10 cellular contexts compared by ENCODE assay signal in the genomic region with DNA sequence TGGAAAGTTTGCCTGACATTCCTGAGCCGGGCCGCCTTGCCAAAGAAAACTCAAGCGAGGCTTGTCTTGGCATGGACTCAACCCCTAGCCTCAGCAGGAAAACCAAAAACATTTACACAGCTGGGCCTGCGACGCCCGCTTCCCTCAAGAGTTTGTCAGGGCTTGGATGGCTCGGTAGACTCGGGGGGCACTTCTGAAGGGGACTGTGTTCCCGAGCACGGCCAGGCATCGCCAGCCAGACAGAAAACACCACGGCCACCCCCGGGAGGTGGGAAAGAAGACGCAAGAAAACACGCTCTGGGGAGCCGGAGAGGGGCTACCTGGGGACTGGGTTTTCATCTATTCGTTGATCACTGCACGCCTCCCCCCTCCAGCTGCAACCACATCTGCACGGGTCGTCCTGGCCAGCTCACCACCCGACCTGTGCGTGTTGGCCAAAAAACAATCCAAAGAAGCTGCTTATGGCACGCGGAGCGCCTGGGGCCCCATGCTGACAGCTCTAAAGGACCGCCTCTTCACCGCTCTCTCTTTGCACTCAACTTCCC.
DNase-seq lines count a peak whose midpoint lies in the region; ATAC-seq, FAIRE-seq and TF ChIP-seq lines count a peak whose summit lies in the region.
"Had no signal": no experiment of that assay in that cellular context is flagged by ENCODE, and none has a peak within 500 bp of the region (broad histone marks: within the 10 kb centered on the region; RNA-seq: fewer than 3 reads in every experiment).

No MANE protein-coding gene starts in this region.

- no peaks in the 10 kb centered on the region for H3K79me2 ChIP-seq in Karpas-422 (ENCODE audit: low read length)

- H3K27me3 Mint-ChIP-seq in Calu3 (ENCODE audit: unreplicated experiment), result peaks cover 18% of the 10 kb centered on the region

- no peak for FAIRE-seq in small intestine (lab: Jason Lieb, UNC)

- DNase-seq in Calu3 (peak; percentile 26), adipocyte (ENCODE audit: low read depth) (peak; percentile 96), Right ventricle myocardium inferior (ENCODE audit: missing footprints) (peak; percentile 85), pulmonary artery endothelial cell (ENCODE audit: low read depth, low spot score) (peak; percentile 93), Karpas-422 (no peak), BE2C (no peak), small intestine (no peak)
- DNase-seq in stimulated activated CD4-positive, alpha-beta T cell treated with anti-CD3 and anti-CD28 coated beads, Interleukin-2, amount 100 ng/mL, for 24 hours, result no peak
- DNase-seq: activated naive CD4-positive, alpha-beta T cell treated with anti-CD3 and anti-CD28 coated beads, Interleukin-2, amount 10 ng/mL, durations not matched to agents 7 days and 5 days; naive thymus-derived CD8-positive, alpha-beta T cell had no signal

- peak overlapping the region; percentile 14 for H3K4me3 ChIP-seq in adipocyte (ENCODE audit: low read length)
- no peak overlapping the region for H3K4me3 ChIP-seq in Karpas-422 (ENCODE audit: low read length)
- no peak overlapping the region for H3K4me3 ChIP-seq in BE2C (ENCODE audit: low read depth, low read length)
- H3K4me3 ChIP-seq in small intestine (ENCODE audit: low read depth in 1 of 2, low read length in 2 of 2), result no peak overlapping the region

- no peaks in the 10 kb centered on the region for H3K9me2 ChIP-seq in Karpas-422 (replicated peaks; ENCODE audit: insufficient read depth, low read length)

- no peaks in the 10 kb centered on the region for H3K36me3 ChIP-seq in adipocyte (ENCODE audit: control insufficient read depth, insufficient read depth, low read length, severe bottlenecking)
- H3K36me3 ChIP-seq in Karpas-422 (ENCODE audit: insufficient read depth, low read length), result no peaks in the 10 kb centered on the region
- H3K36me3 ChIP-seq in BE2C, result no peaks in the 10 kb centered on the region
- no peaks in the 10 kb centered on the region for H3K36me3 ChIP-seq in small intestine (ENCODE audit: control insufficient read depth in 2 of 2, insufficient read depth in 2 of 2, low read length in 2 of 2)

- no peak for TF ChIP-seq CTCF in Calu3 (IDR thresholded peaks at IDR 0.05; ENCODE audit: unreplicated experiment)
- no peak for TF ChIP-seq CTCF in BE2C (IDR thresholded peaks at IDR 0.05; ENCODE audit: low read depth, low read length)

- no peaks in the 10 kb centered on the region for H3K27me3 ChIP-seq in adipocyte (replicated peaks; ENCODE audit: control insufficient read depth, insufficient read depth, low read length)
- H3K27me3 ChIP-seq in Karpas-422 (ENCODE audit: low read length), result no peaks in the 10 kb centered on the region
- H3K27me3 ChIP-seq in BE2C, result no peaks in the 10 kb centered on the region
- H3K27me3 ChIP-seq in small intestine (ENCODE audit: control insufficient read depth in 2 of 2, insufficient read depth in 2 of 2, low read length in 2 of 2), result no peaks in the 10 kb centered on the region

- no peaks in the 10 kb centered on the region for H4K20me1 ChIP-seq in Karpas-422 (ENCODE audit: insufficient read depth, low read depth, low read length)

- WGBS in small intestine, 3 donors, result 34 to 56% (median 49%) methylated on average over 27 of the region's 27 CpGs

- CTCF ChIA-PET in Calu3 (lab: Charles Lee), result no interaction called here

- ATAC-seq in Right ventricle myocardium inferior, result peak; percentile 84
- ATAC-seq: naive thymus-derived CD8-positive, alpha-beta T cell had no signal

- H3K27ac Mint-ChIP-seq in Calu3 (ENCODE audit: unreplicated experiment), result no peak overlapping the region
- H3K27ac Mint-ChIP-seq: activated naive CD4-positive, alpha-beta T cell treated with anti-CD3 and anti-CD28 coated beads, Interleukin-2, amount 10 ng/mL, durations not matched to agents 7 days and 5 days; naive thymus-derived CD8-positive, alpha-beta T cell had no signal

- H3K4me1 Mint-ChIP-seq in Calu3 (ENCODE audit: low read depth, unreplicated experiment), result peaks cover 23% of the 10 kb centered on the region
- H3K4me1 Mint-ChIP-seq: activated naive CD4-positive, alpha-beta T cell treated with anti-CD3 and anti-CD28 coated beads, Interleukin-2, amount 10 ng/mL, durations not matched to agents 7 days and 5 days had no signal

- H3K4me3 Mint-ChIP-seq in Calu3 (ENCODE audit: low read depth, unreplicated experiment), result no peak overlapping the region
- H3K4me3 Mint-ChIP-seq: activated naive CD4-positive, alpha-beta T cell treated with anti-CD3 and anti-CD28 coated beads, Interleukin-2, amount 10 ng/mL, durations not matched to agents 7 days and 5 days; naive thymus-derived CD8-positive, alpha-beta T cell had no signal

- H3K9ac ChIP-seq in adipocyte (ENCODE audit: low read length) (peak overlapping the region; percentile 65), Karpas-422 (ENCODE audit: low read length) (no peak overlapping the region)

- no peaks in the 10 kb centered on the region for H3K9me3 Mint-ChIP-seq in Calu3 (ENCODE audit: low read depth, unreplicated experiment)

- H3K4me1 ChIP-seq in adipocyte (ENCODE audit: control insufficient read depth, insufficient read depth, low read length), result peaks cover 16% of the 10 kb centered on the region
- no peaks in the 10 kb centered on the region for H3K4me1 ChIP-seq in Karpas-422 (ENCODE audit: low read length)
- H3K4me1 ChIP-seq in BE2C, result 0 out of 2 replicates have a peak, but pooled peaks cover 4% of the 10 kb centered on the region
- no peaks in the 10 kb centered on the region for H3K4me1 ChIP-seq in small intestine (ENCODE audit: control insufficient read depth in 2 of 2, insufficient read depth in 1 of 2, low read depth in 1 of 2, low read length in 1 of 2)

- no TSS peak for BruUV-seq in Calu3 (replicated peaks; lab: Mats Ljungman, UMichigan)

- H3K9me3 ChIP-seq in adipocyte (ENCODE audit: control insufficient read depth, low read length), result no peaks in the 10 kb centered on the region
- H3K9me3 ChIP-seq in Karpas-422 (ENCODE audit: low read length), result no peaks in the 10 kb centered on the region
- peaks cover 6% of the 10 kb centered on the region; the same call in 1 of the 2 replicates for H3K9me3 ChIP-seq in BE2C
- H3K9me3 ChIP-seq in small intestine (ENCODE audit: control insufficient read depth, low read depth), result no peaks in the 10 kb centered on the region

- no peaks in the 10 kb centered on the region for H3K36me3 Mint-ChIP-seq in Calu3 (ENCODE audit: insufficient read depth, unreplicated experiment)
- H3K36me3 Mint-ChIP-seq: activated naive CD4-positive, alpha-beta T cell treated with anti-CD3 and anti-CD28 coated beads, Interleukin-2, amount 10 ng/mL, durations not matched to agents 7 days and 5 days; naive thymus-derived CD8-positive, alpha-beta T cell had no signal

- no peak overlapping the region for H3K4me2 ChIP-seq in Karpas-422 (ENCODE audit: low read depth, low read length, poor library complexity, severe bottlenecking)

- H2AFZ ChIP-seq in Karpas-422 (ENCODE audit: low read length), result no peak overlapping the region

- H3K27ac ChIP-seq in Karpas-422 (ENCODE audit: low read length) (no peak overlapping the region), small intestine (ENCODE audit: low read depth in 1 of 2, low read length in 1 of 2) (peak overlapping the region in 1 of 2 donors; percentile 1)

- intact Hi-C loops in Calu3 (cut with micrococcal nuclease; ENCODE audit: unreplicated experiment) (no loop called here), Right ventricle myocardium inferior (cut with DNase I) (loop anchor here (5.0 kb wide), 2 partner anchors 86 to 381 kb away; a partner anchor contains a TSS)

Comparison
In these comparisons a context has a peak if more than half of its experiments do, and no peak if none do; other contexts are left out.
1. DNase-seq: peak in Calu3 (single experiment), adipocyte (single experiment), Right ventricle myocardium inferior (single experiment) and pulmonary artery endothelial cell (single experiment); none in Karpas-422 (single experiment), stimulated activated CD4-positive, alpha-beta T cell treated with anti-CD3 and anti-CD28 coated beads, Interleukin-2, amount 100 ng/mL, for 24 hours (0 of 2), BE2C (single experiment) and small intestine (single experiment).